ENCODE assay signal across 11 cellular contexts in genomic region chr6:149212892-149213786, GRCh38.
DNase-seq lines count a peak whose midpoint lies in the region; ATAC-seq lines count a peak whose summit lies in the region.
"Had no signal": no experiment of that assay in that cellular context is flagged by ENCODE, and none has a peak within 500 bp of the region (broad histone marks: within the 10 kb centered on the region; RNA-seq: fewer than 3 reads in every experiment).

No MANE protein-coding gene starts in this region.

- no peak overlapping the region for H3K27ac Mint-ChIP-seq in stimulated activated memory B cell treated with anti-CD40 and anti-IgM and Interleukin-4, amounts not matched to agents 10 μg/mL and 1 μg/mL and 100 μg/mL, for 72 hours
- H3K27ac Mint-ChIP-seq: progenitor cell of endocrine pancreas had no signal

- no peaks in the 10 kb centered on the region for H3K9me3 Mint-ChIP-seq in stimulated activated memory B cell treated with anti-CD40 and anti-IgM and Interleukin-4, amounts not matched to agents 10 μg/mL and 1 μg/mL and 100 μg/mL, for 72 hours

- DNase-seq in activated T-cell treated with anti-CD3 and anti-CD28 coated beads for 48 hours (ENCODE audit: low read depth) (peak; percentile 33), activated T-cell treated with anti-CD3 and anti-CD28 coated beads for 4 hours (no peak), NAMALWA (ENCODE audit: low spot score) (no peak), NCI-H2196 treated with DMSO at 0.1 percent for 48 hours (lab: John Stamatoyannopoulos, UW; ENCODE audit: unreplicated experiment) (no peak), AG08396 (ENCODE audit: low spot score) (no peak)
- DNase-seq in activated naive CD4-positive, alpha-beta T cell treated with anti-CD3 and anti-CD28 coated beads, Interleukin-2, amount 50 U/mL, for 16 hours, result peak; percentile 22
- DNase-seq: NCI-H1092, Peyer's patch had no signal

- H3K36me3 Mint-ChIP-seq in stimulated activated memory B cell treated with anti-CD40 and anti-IgM and Interleukin-4, amounts not matched to agents 10 μg/mL and 1 μg/mL and 100 μg/mL, for 72 hours, result no peaks in the 10 kb centered on the region

- H3K27me3 Mint-ChIP-seq in stimulated activated memory B cell treated with anti-CD40 and anti-IgM and Interleukin-4, amounts not matched to agents 10 μg/mL and 1 μg/mL and 100 μg/mL, for 72 hours, result no peaks in the 10 kb centered on the region

- no peak overlapping the region for H3K4me3 Mint-ChIP-seq in stimulated activated memory B cell treated with anti-CD40 and anti-IgM and Interleukin-4, amounts not matched to agents 10 μg/mL and 1 μg/mL and 100 μg/mL, for 72 hours

- ATAC-seq in HG03095 (IDR thresholded peaks at IDR 0.05; ENCODE audit: unreplicated experiment), result peak; percentile 34
- ATAC-seq in stimulated activated memory B cell treated with anti-CD40 and anti-IgM and Interleukin-4, amounts not matched to agents 10 μg/mL and 1 μg/mL and 100 μg/mL, for 72 hours, result peak; percentile 84

- H3K4me1 Mint-ChIP-seq in stimulated activated memory B cell treated with anti-CD40 and anti-IgM and Interleukin-4, amounts not matched to agents 10 μg/mL and 1 μg/mL and 100 μg/mL, for 72 hours, result peaks cover 17% of the 10 kb centered on the region

Comparison
In these comparisons a context has a peak if more than half of its experiments do, and no peak if none do; other contexts are left out.
1. DNase-seq: peak in activated T-cell treated with anti-CD3 and anti-CD28 coated beads for 48 hours (single experiment) and activated naive CD4-positive, alpha-beta T cell treated with anti-CD3 and anti-CD28 coated beads, Interleukin-2, amount 50 U/mL, for 16 hours (single experiment); none in activated T-cell treated with anti-CD3 and anti-CD28 coated beads for 4 hours (single experiment), NAMALWA (single experiment), NCI-H2196 treated with DMSO at 0.1 percent for 48 hours (single experiment) and AG08396 (single experiment).